Comparison of ENCODE assay signal across 8 cellular contexts in genomic region chr2:10448646-10449480, GRCh38. TPM values are rescaled to one million over a fixed set of nuclear protein-coding genes. Genes with fewer than 3 reads are reported as not detected.
DNase-seq lines count a peak whose midpoint lies in the region; ATAC-seq and TF ChIP-seq lines count a peak whose summit lies in the region.

No MANE protein-coding gene starts in this region.

- H3K27ac Mint-ChIP-seq in endodermal cell = no peak overlapping the region

- peaks cover 4% of the 10 kb centered on the region for H3K27me3 Mint-ChIP-seq in endodermal cell (ENCODE audit: insufficient read depth)

- H3K4me3 ChIP-seq in BE2C (ENCODE audit: low read depth, low read length) (peak overlapping the region; percentile 9), endodermal cell (ENCODE audit: low read length) (peak overlapping the region; percentile 83)

- H3K9me3 ChIP-seq in BE2C = 0 out of 2 replicates have a peak, but pooled peaks cover 4% of the 10 kb centered on the region
- no peaks in the 10 kb centered on the region for H3K9me3 ChIP-seq in endodermal cell (ENCODE audit: control insufficient read depth, low read length)

- peaks cover 24% of the 10 kb centered on the region for H3K36me3 ChIP-seq in BE2C
- H3K36me3 ChIP-seq in endodermal cell (ENCODE audit: control insufficient read depth, insufficient read depth, low read length) = peaks cover 16% of the 10 kb centered on the region

- peak overlapping the region; percentile 87 for H3K27ac ChIP-seq in endodermal cell (ENCODE audit: low read depth, low read length)

- TF ChIP-seq CTCF in BE2C (IDR thresholded peaks at IDR 0.05; ENCODE audit: low read depth, low read length) (no peak), endodermal cell (conservative IDR thresholded peaks at IDR 0.05) (peak; percentile 45)

- H3K9me3 Mint-ChIP-seq in endodermal cell = no peaks in the 10 kb centered on the region

- H3K4me1 ChIP-seq in BE2C (peaks cover 9% of the 10 kb centered on the region), endodermal cell (ENCODE audit: control insufficient read depth, insufficient read depth, low read length) (peaks cover 11% of the 10 kb centered on the region)

- ATAC-seq in GM19328 (IDR thresholded peaks at IDR 0.05; ENCODE audit: unreplicated experiment) (peak; percentile 50), HG03442 (IDR thresholded peaks at IDR 0.05; ENCODE audit: unreplicated experiment) (peak; percentile 55)

- peaks cover 18% of the 10 kb centered on the region for H3K4me1 Mint-ChIP-seq in endodermal cell

- H3K27me3 ChIP-seq in BE2C (no peaks in the 10 kb centered on the region), endodermal cell (ENCODE audit: control insufficient read depth, insufficient read depth, low read length, poor library complexity, severe bottlenecking) (no peaks in the 10 kb centered on the region)

- no peak for DNase-seq in BE2C
- DNase-seq in NCI-H774 (lab: John Stamatoyannopoulos, UW) = peak; percentile 98
- peak; percentile 91 for DNase-seq in activated CD4-positive, alpha-beta T cell treated with anti-CD3 and anti-CD28 coated beads, Interleukin-2, amount 50 U/mL, for 48 hours
- peak; percentile 95 for DNase-seq in endodermal cell
- DNase-seq in myocyte (ENCODE audit: low read depth) = peak; percentile 93
- DNase-seq in stimulated activated CD8-positive, alpha-beta memory T cell treated with anti-CD3 and anti-CD28 coated beads, Interleukin-7, amount 100 ng/mL, for 4 hours (ENCODE audit: low read depth in 2 of 2) = peak; percentile 85 to 93

- 3% methylated on average over 44 to 61 of the region's 61 CpGs for WGBS in endodermal cell (ENCODE audit: insufficient coverage in 1 of 2, insufficient read length in 1 of 2), 2 experiments

- H3K9ac ChIP-seq in endodermal cell (ENCODE audit: extremely low read depth, low read length, poor library complexity, severe bottlenecking) = peak overlapping the region; percentile 79

- H3K36me3 Mint-ChIP-seq in endodermal cell (ENCODE audit: low read depth) = peaks cover 13% of the 10 kb centered on the region

- H3K4me3 Mint-ChIP-seq in endodermal cell = peak overlapping the region; percentile 65

RNA-seq across cellular contexts. Expression of gene ODC1, which starts 0.7 kb away (rescaled TPM):
- polyA plus RNA-seq in BE2C (2012; ENCODE audit: insufficient read depth, insufficient read length, low read depth) = 216 TPM
- total RNA-seq in endodermal cell (100 to 1,000 TPM; 108 to 152 TPM), myocyte (338 and 376 TPM in 2 replicates)
- 336 TPM for polyA plus RNA-seq in endodermal cell (2013, experiment 1 of 2)
- polyA plus RNA-seq in endodermal cell (2013, experiment 2 of 2) = 282 TPM
- polyA plus RNA-seq in myocyte (2012) = 107 TPM
